8 cellular contexts compared by ENCODE assay signal in the genomic region with DNA sequence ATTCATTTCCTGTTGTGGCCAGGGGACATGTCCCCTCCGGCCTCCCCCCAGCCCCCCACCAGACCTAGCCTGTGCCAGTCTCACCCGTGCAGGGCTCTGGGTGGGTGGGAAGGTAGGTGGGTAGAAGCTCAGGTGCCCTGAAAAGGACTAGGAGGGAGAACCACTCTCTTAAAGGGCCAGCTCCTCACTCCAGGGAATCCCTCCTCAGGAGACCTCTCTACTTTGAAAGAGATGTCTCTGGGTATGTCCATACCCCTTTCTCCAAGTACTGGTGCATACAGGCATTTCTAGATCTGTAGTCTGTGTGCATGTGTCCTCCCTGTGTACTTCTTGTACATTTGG.
DNase-seq lines count a peak whose midpoint lies in the region; ATAC-seq and TF ChIP-seq lines count a peak whose summit lies in the region.

No MANE protein-coding gene starts in this region.

- H3K4me3 ChIP-seq in choroid plexus epithelial cell (ENCODE audit: low read depth, low read length) (peak overlapping the region; percentile 64), muscle layer of colon (ENCODE audit: low read depth in 1 of 2, low read length in 2 of 2) (peak overlapping the region; percentile 50 to 66)

- H3K36me3 ChIP-seq in muscle layer of colon (ENCODE audit: insufficient read depth, low read length): no peaks in the 10 kb centered on the region

- H3K9ac ChIP-seq in muscle layer of colon (ENCODE audit: low read length): no peak overlapping the region

- H3K36me3 Mint-ChIP-seq in stimulated activated naive CD8-positive, alpha-beta T cell treated with anti-CD3 and anti-CD28 coated beads, Interleukin-15, Interleukin-2, amounts not matched to agents 100 ng/mL and 50 ng/mL, for 24 hours (ENCODE audit: low read depth): no peaks in the 10 kb centered on the region

- peaks cover 11% of the 10 kb centered on the region for H3K4me1 ChIP-seq in muscle layer of colon (ENCODE audit: insufficient read depth, low read length)

- no peak for ATAC-seq in stimulated activated naive CD8-positive, alpha-beta T cell treated with anti-CD3 and anti-CD28 coated beads, Interleukin-15, Interleukin-2, amounts not matched to agents 100 U/mL and 50 U/mL, for 24 hours
- ATAC-seq in GM21528 (IDR thresholded peaks at IDR 0.05; ENCODE audit: low FRiP score, unreplicated experiment): no peak

- H3K9me3 Mint-ChIP-seq in stimulated activated naive CD8-positive, alpha-beta T cell treated with anti-CD3 and anti-CD28 coated beads, Interleukin-15, Interleukin-2, amounts not matched to agents 100 ng/mL and 50 ng/mL, for 24 hours: no peaks in the 10 kb centered on the region

- H3K4me1 Mint-ChIP-seq in stimulated activated naive CD8-positive, alpha-beta T cell treated with anti-CD3 and anti-CD28 coated beads, Interleukin-15, Interleukin-2, amounts not matched to agents 100 ng/mL and 50 ng/mL, for 24 hours (ENCODE audit: low read depth): peaks cover 23% of the 10 kb centered on the region

- H3K27me3 ChIP-seq in muscle layer of colon (ENCODE audit: control insufficient read depth in 1 of 2, insufficient read depth in 2 of 2, low read length in 2 of 2): peaks cover 9 to 23% of the 10 kb centered on the region in 2 donors

- DNase-seq in stimulated activated naive CD8-positive, alpha-beta T cell treated with anti-CD3 and anti-CD28 coated beads, Interleukin-15, Interleukin-2, amounts not matched to agents 100 U/mL and 50 U/mL, for 24 hours: no peak
- DNase-seq in choroid plexus epithelial cell (ENCODE audit: low read depth) (no peak), HK-2 (ENCODE audit: unreplicated experiment) (no peak), NCI-H2029 treated with DMSO at 0.1 percent for 48 hours (lab: John Stamatoyannopoulos, UW) (no peak)
- no peak for DNase-seq in stimulated activated CD4-positive, alpha-beta T cell treated with anti-CD3 and anti-CD28 coated beads, Interleukin-12 subunit alpha, Interleukin-12 subunit beta, amount 100 ng/mL, for 4 hours

- H3K27me3 Mint-ChIP-seq in stimulated activated naive CD8-positive, alpha-beta T cell treated with anti-CD3 and anti-CD28 coated beads, Interleukin-15, Interleukin-2, amounts not matched to agents 100 ng/mL and 50 ng/mL, for 24 hours: peaks cover 36% of the 10 kb centered on the region

- TF ChIP-seq CTCF in choroid plexus epithelial cell (conservative IDR thresholded peaks at IDR 0.05; ENCODE audit: low read depth, low read length): no peak

- peak overlapping the region; percentile 95 for H3K4me3 Mint-ChIP-seq in stimulated activated naive CD8-positive, alpha-beta T cell treated with anti-CD3 and anti-CD28 coated beads, Interleukin-15, Interleukin-2, amounts not matched to agents 100 ng/mL and 50 ng/mL, for 24 hours

- no peak overlapping the region for H3K27ac Mint-ChIP-seq in stimulated activated naive CD8-positive, alpha-beta T cell treated with anti-CD3 and anti-CD28 coated beads, Interleukin-15, Interleukin-2, amounts not matched to agents 100 ng/mL and 50 ng/mL, for 24 hours

- H3K9me3 ChIP-seq in muscle layer of colon (ENCODE audit: low read length): no peaks in the 10 kb centered on the region

- no peak overlapping the region for H3K27ac ChIP-seq in muscle layer of colon (ENCODE audit: low read depth, low read length)
